Comparison of ENCODE assay signal across 16 cellular contexts in the genomic region with DNA sequence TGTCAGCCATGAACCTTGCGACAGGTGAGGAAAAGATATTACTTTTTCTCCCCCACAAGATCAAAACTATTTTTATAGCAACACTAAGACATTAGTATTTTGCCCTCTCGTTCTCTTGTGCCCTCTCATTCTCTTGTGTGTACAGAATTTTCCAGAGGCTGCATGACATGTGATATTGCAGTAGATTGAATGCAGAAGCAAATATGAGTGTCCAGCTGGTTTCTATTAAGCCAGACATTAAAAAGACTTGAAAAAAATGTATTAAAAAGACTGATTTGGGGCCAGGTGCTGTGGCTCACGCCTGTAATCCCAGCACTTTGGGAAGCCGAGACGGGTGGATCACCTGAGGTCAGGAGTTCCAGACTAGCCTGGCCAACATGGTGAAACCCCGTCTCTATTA.
DNase-seq lines count a peak whose midpoint lies in the region; ATAC-seq, FAIRE-seq and TF ChIP-seq lines count a peak whose summit lies in the region.
"Had no signal": no experiment of that assay in that cellular context is flagged by ENCODE, and none has a peak within 500 bp of the region (broad histone marks: within the 10 kb centered on the region; RNA-seq: fewer than 3 reads in every experiment).

No MANE protein-coding gene starts in this region.

- WGBS in HepG2 (ENCODE audit: low lambda C conversion rate), result 79% methylated on average over 6 of the region's 6 CpGs

- POLR2A ChIA-PET in BJ (lab: Charles Lee), result no interaction called here
- POLR2A ChIA-PET in HepG2 (lab: Yijun Ruan, JAX), result no interaction called here

- no peaks in the 10 kb centered on the region for H3K9me3 ChIP-seq in adipocyte (ENCODE audit: control insufficient read depth, low read length)
- H3K9me3 ChIP-seq in HepG2 (ENCODE audit: low read length), result no peaks in the 10 kb centered on the region
- H3K9me3 ChIP-seq: HAP-1 had no signal

- H3K27me3 ChIP-seq in BJ (ENCODE audit: control insufficient read depth, insufficient read depth, low read length) (no peaks in the 10 kb centered on the region), adipocyte (replicated peaks; ENCODE audit: control insufficient read depth, insufficient read depth, low read length) (no peaks in the 10 kb centered on the region), rectal smooth muscle tissue (ENCODE audit: control insufficient read depth, insufficient read depth, low read length) (no peaks in the 10 kb centered on the region), HepG2 (ENCODE audit: control insufficient read depth in 1 of 2, insufficient read depth in 2 of 2, low read length in 2 of 2) (no peaks in the 10 kb centered on the region; a peak in 1 of 5 replicates)

- no peak for FAIRE-seq in HepG2 (lab: Jason Lieb, UNC)

- no peaks in the 10 kb centered on the region for H4K20me1 ChIP-seq in HepG2 (ENCODE audit: insufficient read depth, low read length)

- no peak for ATAC-seq in HG03280 (IDR thresholded peaks at IDR 0.05; ENCODE audit: unreplicated experiment)
- no peak for ATAC-seq in HepG2

- no peak overlapping the region for H2AFZ ChIP-seq in HepG2 (ENCODE audit: low read length)
- H2AFZ ChIP-seq: PC-9 had no signal

- H3K36me3 ChIP-seq in BJ (ENCODE audit: control insufficient read depth, insufficient read depth, low read length) (0 out of 2 replicates have a peak, but pooled peaks cover 1% of the 10 kb centered on the region), adipocyte (ENCODE audit: control insufficient read depth, insufficient read depth, low read length, severe bottlenecking) (no peaks in the 10 kb centered on the region), rectal smooth muscle tissue (ENCODE audit: control insufficient read depth, insufficient read depth, low read length) (no peaks in the 10 kb centered on the region), HepG2 (replicated peaks in 1 of 2; ENCODE audit: control insufficient read depth in 1 of 2, insufficient read depth in 2 of 2, low read length in 2 of 2) (no peaks in the 10 kb centered on the region)
- H3K36me3 ChIP-seq: HAP-1 had no signal

- TF ChIP-seq CTCF in BJ (IDR thresholded peaks at IDR 0.05; ENCODE audit: insufficient read depth, low read depth, low read length) (no peak), HepG2 (CRISPR knock-in tag; IDR thresholded peaks at IDR 0.05) (no peak)

- no peaks in the 10 kb centered on the region for H3K4me1 ChIP-seq in adipocyte (ENCODE audit: control insufficient read depth, insufficient read depth, low read length)
- peaks cover 6% of the 10 kb centered on the region for H3K4me1 ChIP-seq in rectal smooth muscle tissue (ENCODE audit: control insufficient read depth, insufficient read depth, low read length)
- peaks cover 31% of the 10 kb centered on the region for H3K4me1 ChIP-seq in HepG2 (ENCODE audit: insufficient read depth, low read length)
- H3K4me1 ChIP-seq: HAP-1 had no signal

- H3K4me2 ChIP-seq in HepG2 (ENCODE audit: low read depth, low read length), result no peak overlapping the region
- H3K4me2 ChIP-seq: PC-9 had no signal

- no peak for TF ChIP-seq RAD21 in HepG2 (CRISPR knock-in tag; IDR thresholded peaks at IDR 0.05)

- H3K4me3 ChIP-seq in BJ (ENCODE audit: low read depth, low read length), result no peak overlapping the region
- no peak overlapping the region for H3K4me3 ChIP-seq in adipocyte (ENCODE audit: low read length)
- no peak overlapping the region for H3K4me3 ChIP-seq in rectal smooth muscle tissue (ENCODE audit: low read length)
- no peak overlapping the region for H3K4me3 ChIP-seq in HepG2 (replicated peaks in 1 of 3; ENCODE audit: insufficient read depth in 1 of 3, low read depth in 2 of 3, low read length in 3 of 3)
- H3K4me3 ChIP-seq: HAP-1, PC-9 had no signal

- DNase-seq in BJ (ENCODE audit: low read depth) (peak; percentile 34), adipocyte (ENCODE audit: low read depth) (peak; percentile 85), fibroblast of peridontal ligament (ENCODE audit: extremely low read depth) (peak; percentile 85), COLO668 (lab: John Stamatoyannopoulos, UW; ENCODE audit: unreplicated experiment) (no peak), HepG2 (ENCODE audit: low spot score) (no peak)
- DNase-seq: Calu3; CD4-positive, alpha-beta T cell; Kasumi-1; NCI-H1105; NCI-H1694; NCI-H2227 treated with DMSO at 0.1 percent for 48 hours; NCI-H524; PC-9 had no signal

- H3K27ac ChIP-seq in rectal smooth muscle tissue (ENCODE audit: low read depth, low read length) (peak overlapping the region; percentile 0), HepG2 (ENCODE audit: extremely low read length, insufficient read depth, low read length) (no peak overlapping the region)
- H3K27ac ChIP-seq: PC-9 had no signal

- BruUV-seq in HepG2 (replicated peaks; lab: Mats Ljungman, UMichigan), result no TSS peak

- intact Hi-C loops in HepG2 (cut with micrococcal nuclease; ENCODE audit: unreplicated experiment), result no loop called here

- CTCF ChIA-PET in BJ (lab: Yijun Ruan, JAX), result no interaction called here
- CTCF ChIA-PET in HepG2 (lab: Yijun Ruan, JAX; ENCODE audit: low intra/inter-chr PET ratio, low total read pairs), result no interaction called here

- no peaks in the 10 kb centered on the region for H3K79me2 ChIP-seq in HepG2 (ENCODE audit: insufficient read depth, low read length)

- no peak for TF ChIP-seq POLR2A in HepG2 (IDR thresholded peaks at IDR 0.05; ENCODE audit: insufficient read depth in 1 of 2, low read depth in 2 of 2, low read length in 2 of 2)

- H3K9ac ChIP-seq in adipocyte (ENCODE audit: low read length) (no peak overlapping the region), rectal smooth muscle tissue (ENCODE audit: low read length) (no peak overlapping the region), HepG2 (ENCODE audit: insufficient read depth, low read depth, low read length) (no peak overlapping the region)

- TF ChIP-seq EP300 in HepG2 (IDR thresholded peaks at IDR 0.05; ENCODE audit: low read depth in 2 of 2, low read length in 2 of 2) (no peak), HepG2 (CRISPR knock-in tag; IDR thresholded peaks at IDR 0.05; ENCODE audit: borderline replicate concordance) (no peak)

- in situ Hi-C loops in HepG2 (cut with HindIII; ENCODE audit: extremely low pct_ligation_motif_present, low pct_unique_long_range_greater_than_20kb), result no loop called here

TF ChIP-seq in HepG2, 621 proteins besides CTCF, POLR2A, EP300 and RAD21 (continues in another document):
- TF ChIP-seq, protein P1, sequence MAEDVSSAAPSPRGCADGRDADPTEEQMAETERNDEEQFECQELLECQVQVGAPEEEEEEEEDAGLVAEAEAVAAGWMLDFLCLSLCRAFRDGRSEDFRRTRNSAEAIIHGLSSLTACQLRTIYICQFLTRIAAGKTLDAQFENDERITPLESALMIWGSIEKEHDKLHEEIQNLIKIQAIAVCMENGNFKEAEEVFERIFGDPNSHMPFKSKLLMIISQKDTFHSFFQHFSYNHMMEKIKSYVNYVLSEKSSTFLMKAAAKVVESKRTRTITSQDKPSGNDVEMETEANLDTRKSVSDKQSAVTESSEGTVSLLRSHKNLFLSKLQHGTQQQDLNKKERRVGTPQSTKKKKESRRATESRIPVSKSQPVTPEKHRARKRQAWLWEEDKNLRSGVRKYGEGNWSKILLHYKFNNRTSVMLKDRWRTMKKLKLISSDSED (CRISPR knock-in tag; IDR thresholded peaks at IDR 0.05), result no peak
- TF ChIP-seq TP53 (CRISPR knock-in tag; conservative IDR thresholded peaks at IDR 0.05) (no peak), GATA4 (IDR thresholded peaks at IDR 0.05; ENCODE audit: borderline replicate concordance, low read depth) (no peak), TEAD3 (CRISPR knock-in tag; optimal IDR thresholded peaks at IDR 0.05; ENCODE audit: borderline replicate concordance) (no peak), MIER2 (CRISPR knock-in tag; IDR thresholded peaks at IDR 0.05) (no peak), ZFP36L2 (CRISPR knock-in tag; IDR thresholded peaks at IDR 0.05) (no peak), NBN (conservative IDR thresholded peaks at IDR 0.05) (no peak), SALL2 (CRISPR knock-in tag; IDR thresholded peaks at IDR 0.05) (no peak)
- TF ChIP-seq, protein P2, sequence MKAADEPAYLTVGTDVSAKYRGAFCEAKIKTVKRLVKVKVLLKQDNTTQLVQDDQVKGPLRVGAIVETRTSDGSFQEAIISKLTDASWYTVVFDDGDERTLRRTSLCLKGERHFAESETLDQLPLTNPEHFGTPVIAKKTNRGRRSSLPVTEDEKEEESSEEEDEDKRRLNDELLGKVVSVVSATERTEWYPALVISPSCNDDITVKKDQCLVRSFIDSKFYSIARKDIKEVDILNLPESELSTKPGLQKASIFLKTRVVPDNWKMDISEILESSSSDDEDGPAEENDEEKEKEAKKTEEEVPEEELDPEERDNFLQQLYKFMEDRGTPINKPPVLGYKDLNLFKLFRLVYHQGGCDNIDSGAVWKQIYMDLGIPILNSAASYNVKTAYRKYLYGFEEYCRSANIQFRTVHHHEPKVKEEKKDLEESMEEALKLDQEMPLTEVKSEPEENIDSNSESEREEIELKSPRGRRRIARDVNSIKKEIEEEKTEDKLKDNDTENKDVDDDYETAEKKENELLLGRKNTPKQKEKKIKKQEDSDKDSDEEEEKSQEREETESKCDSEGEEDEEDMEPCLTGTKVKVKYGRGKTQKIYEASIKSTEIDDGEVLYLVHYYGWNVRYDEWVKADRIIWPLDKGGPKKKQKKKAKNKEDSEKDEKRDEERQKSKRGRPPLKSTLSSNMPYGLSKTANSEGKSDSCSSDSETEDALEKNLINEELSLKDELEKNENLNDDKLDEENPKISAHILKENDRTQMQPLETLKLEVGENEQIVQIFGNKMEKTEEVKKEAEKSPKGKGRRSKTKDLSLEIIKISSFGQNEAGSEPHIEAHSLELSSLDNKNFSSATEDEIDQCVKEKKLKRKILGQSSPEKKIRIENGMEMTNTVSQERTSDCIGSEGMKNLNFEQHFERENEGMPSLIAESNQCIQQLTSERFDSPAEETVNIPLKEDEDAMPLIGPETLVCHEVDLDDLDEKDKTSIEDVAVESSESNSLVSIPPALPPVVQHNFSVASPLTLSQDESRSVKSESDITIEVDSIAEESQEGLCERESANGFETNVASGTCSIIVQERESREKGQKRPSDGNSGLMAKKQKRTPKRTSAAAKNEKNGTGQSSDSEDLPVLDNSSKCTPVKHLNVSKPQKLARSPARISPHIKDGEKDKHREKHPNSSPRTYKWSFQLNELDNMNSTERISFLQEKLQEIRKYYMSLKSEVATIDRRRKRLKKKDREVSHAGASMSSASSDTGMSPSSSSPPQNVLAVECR (CRISPR knock-in tag; IDR thresholded peaks at IDR 0.05; ENCODE audit: borderline replicate concordance), result no peak

Comparison
In these comparisons a context has a peak if more than half of its experiments do, and no peak if none do; other contexts are left out.
1. DNase-seq: peak in BJ (single experiment), adipocyte (single experiment) and fibroblast of peridontal ligament (single experiment); none in COLO668 (single experiment) and HepG2 (single experiment).